9 cellular contexts compared by ENCODE assay signal in genomic region chr1:223347583-223347982, GRCh38. TPM values are rescaled to one million over a fixed set of nuclear protein-coding genes. Genes with fewer than 3 reads are reported as not detected.
"Had no signal": no experiment of that assay in that cellular context is flagged by ENCODE, and none has a peak within 500 bp of the region (broad histone marks: within the 10 kb centered on the region; RNA-seq: fewer than 3 reads in every experiment).

No MANE protein-coding gene starts in this region.

- H3K27ac ChIP-seq: HL-60 had no signal

- ATAC-seq: HepG2, K562 had no signal

- H3K4me3 ChIP-seq: K562 had no signal

- DNase-seq: IMR-90, KBM-7, KG1 had no signal

RNA-seq across cellular contexts. Expression of gene SUSD4, which starts 16.4 kb away (rescaled TPM):
- total RNA-seq: HepG2 had no signal
- polyA plus RNA-seq: HepG2 had no signal

RNA-seq across cellular contexts. Expression of gene CCDC185, which starts 45.6 kb away (rescaled TPM):
- total RNA-seq: HepG2, HT-29, HT1080, IMR-90, K562 had no signal
- polyA plus RNA-seq: HepG2, IgD-negative memory B cell, IMR-90, K562 had no signal
